Comparison of ENCODE assay signal across 14 cellular contexts in the genomic region with DNA sequence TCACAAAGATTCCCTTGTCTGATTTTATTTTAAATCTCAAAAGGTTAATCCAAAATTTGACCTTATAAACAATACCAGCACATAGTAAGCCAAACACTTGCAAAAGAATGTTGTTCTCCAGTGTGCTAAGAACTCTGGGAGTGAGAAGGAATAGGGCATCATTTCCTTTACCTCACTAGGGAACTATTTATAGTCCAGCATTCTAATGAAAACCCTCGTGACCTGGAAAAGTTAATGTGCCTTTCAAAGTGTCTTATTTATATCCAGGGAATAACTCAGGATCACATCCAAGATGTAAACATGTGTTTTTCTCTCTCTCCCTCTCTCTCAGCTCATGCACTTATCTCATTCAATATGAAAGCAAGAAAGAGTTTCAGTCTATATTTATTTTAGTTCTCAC.
DNase-seq lines count a peak whose midpoint lies in the region; ATAC-seq and TF ChIP-seq lines count a peak whose summit lies in the region.
"Had no signal": no experiment of that assay in that cellular context is flagged by ENCODE, and none has a peak within 500 bp of the region (broad histone marks: within the 10 kb centered on the region; RNA-seq: fewer than 3 reads in every experiment).

No MANE protein-coding gene starts in this region.

- H3K36me3 Mint-ChIP-seq in nephron progenitor cell (ENCODE audit: low read depth) = no peaks in the 10 kb centered on the region

- H3F3A ChIP-seq in SK-N-SH (replicated peaks; ENCODE audit: insufficient read depth) = peaks cover 4% of the 10 kb centered on the region

- H3K4me3 Mint-ChIP-seq in nephron progenitor cell = no peak overlapping the region
- H3K4me3 Mint-ChIP-seq: nephron had no signal

- H4K20me1 ChIP-seq in SK-N-SH (ENCODE audit: insufficient read depth) = no peaks in the 10 kb centered on the region

- POLR2A ChIA-PET in SK-N-SH (lab: Yijun Ruan, JAX) = no interaction called here

- H3K4me2 ChIP-seq in SK-N-SH = no peak overlapping the region

- H3K4me3 ChIP-seq in SK-N-SH (ENCODE audit: low read depth in 2 of 2, low read length in 1 of 2) (no peak overlapping the region), foreskin fibroblast (ENCODE audit: low read depth in 1 of 2, low read length in 2 of 2) (no peak overlapping the region), retinal pigment epithelial cell (ENCODE audit: low read length) (no peak overlapping the region)

- H3K9me3 Mint-ChIP-seq in nephron progenitor cell = no peaks in the 10 kb centered on the region
- H3K9me3 Mint-ChIP-seq: activated T-helper 2 cell treated with anti-CD3 and anti-CD28 coated beads, Interferon-gamma antibody, Interleukin-2, Interleukin-4, amounts not matched to agents 10 μg/mL and 5 μg/mL and 100 μg/mL, durations not matched to agents 14 hours and 24 hours and 36 hours; nephron had no signal

- CTCF ChIA-PET in SK-N-SH (lab: Yijun Ruan, JAX) = no interaction called here

- peaks cover 9% of the 10 kb centered on the region for H3K4me1 Mint-ChIP-seq in nephron progenitor cell

- no peaks in the 10 kb centered on the region for H3K27me3 Mint-ChIP-seq in nephron progenitor cell (ENCODE audit: low read depth, poor library complexity)

- DNase-seq in EL (peak; percentile 71), SK-N-SH (no peak), foreskin fibroblast (peak; percentile 32 to 38), retinal pigment epithelial cell (ENCODE audit: low read depth) (peak; percentile 96), DMS79 (lab: John Stamatoyannopoulos, UW) (no peak), nephron progenitor cell (no peak), NCI-H1092 treated with DMSO at 0.1 percent for 48 hours (lab: John Stamatoyannopoulos, UW) (no peak)
- DNase-seq: BE2C; caudate nucleus; foreskin keratinocyte; stimulated activated CD8-positive, alpha-beta memory T cell treated with anti-CD3 and anti-CD28 coated beads, Interleukin-4, amount 100 ng/mL, for 48 hours had no signal

- peak overlapping the region; percentile 38; the same call in 1 of the 2 replicates for H2AFZ ChIP-seq in SK-N-SH (ENCODE audit: low read depth)

- no peak overlapping the region for H3K9ac ChIP-seq in SK-N-SH

- no peak overlapping the region for H3K27ac Mint-ChIP-seq in nephron progenitor cell
- H3K27ac Mint-ChIP-seq: activated T-helper 2 cell treated with anti-CD3 and anti-CD28 coated beads, Interferon-gamma antibody, Interleukin-2, Interleukin-4, amounts not matched to agents 10 μg/mL and 5 μg/mL and 100 μg/mL, durations not matched to agents 14 hours and 24 hours and 36 hours had no signal

- no peak for TF ChIP-seq EP300 in SK-N-SH (IDR thresholded peaks at IDR 0.05; ENCODE audit: borderline replicate concordance in 1 of 2, low read depth in 1 of 2, low read length in 1 of 2)

- TF ChIP-seq CTCF in SK-N-SH (IDR thresholded peaks at IDR 0.05) (no peak), foreskin fibroblast (IDR thresholded peaks at IDR 0.05; ENCODE audit: low read depth, low read length) (no peak), retinal pigment epithelial cell (conservative IDR thresholded peaks at IDR 0.05; ENCODE audit: low read depth, low read length) (no peak), nephron progenitor cell (IDR thresholded peaks at IDR 0.05) (no peak)

- no peak for ATAC-seq in HG03175 (IDR thresholded peaks at IDR 0.05; ENCODE audit: unreplicated experiment)
- ATAC-seq: foreskin keratinocyte had no signal

- no peaks in the 10 kb centered on the region for H3K9me3 ChIP-seq in SK-N-SH
- H3K9me3 ChIP-seq: BE2C had no signal

- peaks cover 0 to 8% of the 10 kb centered on the region in 2 experiments; a peak in 1 of 4 replicates for H3K4me1 ChIP-seq in SK-N-SH (ENCODE audit: control insufficient read depth in 1 of 2, insufficient read depth in 2 of 2, low read depth in 1 of 2, low read length in 1 of 2)
- H3K4me1 ChIP-seq: BE2C, foreskin keratinocyte had no signal

- TF ChIP-seq RAD21 in SK-N-SH (IDR thresholded peaks at IDR 0.05; ENCODE audit: low read length) = no peak

- peak overlapping the region in 1 of 2 experiments; percentile 27; a peak in 3 of 4 replicates for H3K27ac ChIP-seq in SK-N-SH (ENCODE audit: low read depth in 2 of 2, low read length in 1 of 2)
- H3K27ac ChIP-seq: foreskin keratinocyte had no signal

- H3K27me3 ChIP-seq in SK-N-SH (ENCODE audit: insufficient read depth) = no peaks in the 10 kb centered on the region
- H3K27me3 ChIP-seq: BE2C, foreskin keratinocyte had no signal

- H3K79me2 ChIP-seq in SK-N-SH (ENCODE audit: insufficient read depth) = no peaks in the 10 kb centered on the region

- WGBS in SK-N-SH (ENCODE audit: low lambda C conversion rate) = 24% methylated on average over 1 of the region's 1 CpG

- no peaks in the 10 kb centered on the region for H3K9me2 ChIP-seq in SK-N-SH

- no peaks in the 10 kb centered on the region for H3K36me3 ChIP-seq in SK-N-SH (replicated peaks in 1 of 2; ENCODE audit: control insufficient read depth in 1 of 2, insufficient read depth in 2 of 2, low read length in 1 of 2)
- H3K36me3 ChIP-seq: BE2C had no signal

TF ChIP-seq in SK-N-SH, 30 proteins besides CTCF, POLR2A, EP300 and RAD21:
- no peak for TF ChIP-seq EZH2phosphoT487 (IDR thresholded peaks at IDR 0.05; ENCODE audit: borderline replicate concordance, low read depth)
- TF ChIP-seq GABPA (IDR thresholded peaks at IDR 0.05; ENCODE audit: low read depth) = no peak
- TF ChIP-seq RXRA (IDR thresholded peaks at IDR 0.05; ENCODE audit: borderline replicate concordance, low read depth) = no peak
- TF ChIP-seq, protein P1, sequence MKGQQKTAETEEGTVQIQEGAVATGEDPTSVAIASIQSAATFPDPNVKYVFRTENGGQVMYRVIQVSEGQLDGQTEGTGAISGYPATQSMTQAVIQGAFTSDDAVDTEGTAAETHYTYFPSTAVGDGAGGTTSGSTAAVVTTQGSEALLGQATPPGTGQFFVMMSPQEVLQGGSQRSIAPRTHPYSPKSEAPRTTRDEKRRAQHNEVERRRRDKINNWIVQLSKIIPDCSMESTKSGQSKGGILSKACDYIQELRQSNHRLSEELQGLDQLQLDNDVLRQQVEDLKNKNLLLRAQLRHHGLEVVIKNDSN (IDR thresholded peaks at IDR 0.05; ENCODE audit: borderline replicate concordance, low read depth) = no peak
- TF ChIP-seq FOXM1 (IDR thresholded peaks at IDR 0.05; ENCODE audit: low read depth) = no peak
- no peak for TF ChIP-seq JUND (IDR thresholded peaks at IDR 0.05)
- TF ChIP-seq, protein P2, sequence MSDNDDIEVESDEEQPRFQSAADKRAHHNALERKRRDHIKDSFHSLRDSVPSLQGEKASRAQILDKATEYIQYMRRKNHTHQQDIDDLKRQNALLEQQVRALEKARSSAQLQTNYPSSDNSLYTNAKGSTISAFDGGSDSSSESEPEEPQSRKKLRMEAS (IDR thresholded peaks at IDR 0.05; ENCODE audit: low read depth) = no peak
- no peak for TF ChIP-seq POLR2AphosphoS5 (IDR thresholded peaks at IDR 0.05; ENCODE audit: low read depth, low read length)
- no peak for TF ChIP-seq FOSL2 (IDR thresholded peaks at IDR 0.05; ENCODE audit: borderline replicate concordance, low read depth)

Comparison
In these comparisons a context has a peak if more than half of its experiments do, and no peak if none do; other contexts are left out.
1. DNase-seq: peak in EL (single experiment), foreskin fibroblast (2 of 2) and retinal pigment epithelial cell (single experiment); none in SK-N-SH (single experiment), DMS79 (single experiment), nephron progenitor cell (single experiment) and NCI-H1092 treated with DMSO at 0.1 percent for 48 hours (single experiment).